Comparison of ENCODE assay signal across 15 cellular contexts in the genomic region with DNA sequence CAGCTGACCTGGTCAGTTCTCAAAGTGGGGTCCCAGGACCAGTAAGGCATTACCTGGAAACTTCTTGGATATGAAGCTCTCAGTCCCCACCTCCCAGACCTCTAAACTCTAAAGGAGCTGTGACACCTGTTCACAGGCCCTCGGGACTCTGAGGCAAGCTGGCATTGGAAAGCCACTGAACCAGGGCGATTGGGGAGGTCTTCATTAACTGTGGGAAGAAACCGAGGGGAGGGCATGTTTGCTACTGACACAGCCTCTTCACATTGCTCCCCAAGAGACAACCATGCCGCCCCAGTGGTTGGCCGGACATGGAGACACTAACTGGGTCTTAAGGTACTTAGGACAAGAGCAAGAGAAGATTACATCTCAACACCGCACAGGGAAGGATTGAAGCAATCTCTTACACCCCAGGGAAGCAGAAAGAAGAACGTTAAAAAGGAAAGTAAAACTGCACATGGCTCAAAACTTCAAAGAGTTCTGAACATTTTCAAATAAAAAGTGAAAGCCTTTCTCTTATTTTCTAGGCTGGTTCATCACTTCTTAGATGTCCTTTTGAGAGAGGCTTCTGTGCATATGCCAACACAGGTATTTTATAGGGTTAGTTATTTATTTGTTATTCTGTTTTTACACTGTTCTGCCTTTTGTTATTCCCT.
DNase-seq lines count a peak whose midpoint lies in the region; ATAC-seq and TF ChIP-seq lines count a peak whose summit lies in the region.
"Had no signal": no experiment of that assay in that cellular context is flagged by ENCODE, and none has a peak within 500 bp of the region (broad histone marks: within the 10 kb centered on the region; RNA-seq: fewer than 3 reads in every experiment).

No MANE protein-coding gene starts in this region.

- WGBS in right lobe of liver (ENCODE audit: insufficient coverage, low coverage, low lambda C conversion rate, missing lambda C conversion rate) = 52% methylated on average over 5 of the region's 7 CpGs
- 75 to 77% methylated on average over 7 of the region's 7 CpGs for WGBS in testis, 2 donors

- H3K27me3 Mint-ChIP-seq in activated CD4-positive, alpha-beta memory T cell treated with anti-CD3 and anti-CD28 coated beads for 36 hours = no peaks in the 10 kb centered on the region
- no peaks in the 10 kb centered on the region for H3K27me3 Mint-ChIP-seq in activated CD4-positive, alpha-beta memory T cell treated with anti-CD3 and anti-CD28 coated beads, Interleukin-2, amount 10 ng/mL, durations not matched to agents 7 days and 5 days
- H3K27me3 Mint-ChIP-seq in T-helper 1 cell treated with Interleukin-12 subunit alpha and Interleukin-12 subunit beta and Interleukin-4 antibody, amounts not matched to agents 30 μg/mL and 1 μg/mL, for 36 hours (ENCODE audit: low read depth) = no peaks in the 10 kb centered on the region
- H3K27me3 Mint-ChIP-seq in osteocyte (ENCODE audit: unreplicated experiment) = peaks cover 6% of the 10 kb centered on the region

- peaks cover 13% of the 10 kb centered on the region for H3K4me1 Mint-ChIP-seq in activated CD4-positive, alpha-beta memory T cell treated with anti-CD3 and anti-CD28 coated beads for 36 hours (ENCODE audit: low read depth)
- H3K4me1 Mint-ChIP-seq in activated CD4-positive, alpha-beta memory T cell treated with anti-CD3 and anti-CD28 coated beads, Interleukin-2, amount 10 ng/mL, durations not matched to agents 7 days and 5 days = peaks cover 13% of the 10 kb centered on the region
- H3K4me1 Mint-ChIP-seq in T-helper 1 cell treated with Interleukin-12 subunit alpha and Interleukin-12 subunit beta and Interleukin-4 antibody, amounts not matched to agents 30 μg/mL and 1 μg/mL, for 36 hours (ENCODE audit: low read depth) = peaks cover 7% of the 10 kb centered on the region
- no peaks in the 10 kb centered on the region for H3K4me1 Mint-ChIP-seq in osteocyte (ENCODE audit: unreplicated experiment)

- H3K27me3 ChIP-seq in right lobe of liver (no peaks in the 10 kb centered on the region), testis (no peaks in the 10 kb centered on the region)

- CTCF ChIA-PET in activated CD4-positive, alpha-beta memory T cell treated with anti-CD3 and anti-CD28 coated beads for 36 hours (lab: Charles Lee) = no interaction called here
- CTCF ChIA-PET in activated CD4-positive, alpha-beta memory T cell treated with anti-CD3 and anti-CD28 coated beads, Interleukin-2, amount 10 ng/mL, durations not matched to agents 7 days and 5 days (lab: Charles Lee) = no interaction called here

- no peaks in the 10 kb centered on the region for H3K36me3 Mint-ChIP-seq in activated CD4-positive, alpha-beta memory T cell treated with anti-CD3 and anti-CD28 coated beads for 36 hours
- no peaks in the 10 kb centered on the region for H3K36me3 Mint-ChIP-seq in activated CD4-positive, alpha-beta memory T cell treated with anti-CD3 and anti-CD28 coated beads, Interleukin-2, amount 10 ng/mL, durations not matched to agents 7 days and 5 days (ENCODE audit: low read depth)
- no peaks in the 10 kb centered on the region for H3K36me3 Mint-ChIP-seq in T-helper 1 cell treated with Interleukin-12 subunit alpha and Interleukin-12 subunit beta and Interleukin-4 antibody, amounts not matched to agents 30 μg/mL and 1 μg/mL, for 36 hours (ENCODE audit: low read depth)
- H3K36me3 Mint-ChIP-seq in osteocyte (ENCODE audit: unreplicated experiment) = no peaks in the 10 kb centered on the region

- TF ChIP-seq POLR2A in right lobe of liver (IDR thresholded peaks at IDR 0.05) = no peak
- TF ChIP-seq POLR2A in testis (IDR thresholded peaks at IDR 0.05) = no peak

- DNase-seq in activated CD4-positive, alpha-beta memory T cell treated with anti-CD3 and anti-CD28 coated beads for 36 hours = no peak
- no peak for DNase-seq in activated CD4-positive, alpha-beta memory T cell treated with anti-CD3 and anti-CD28 coated beads, Interleukin-2, amount 10 ng/mL, durations not matched to agents 7 days and 5 days
- DNase-seq in osteocyte (ENCODE audit: extremely low spot score, unreplicated experiment) (peak; percentile 51), dedifferentiated amniotic fluid mesenchymal stem cell (ENCODE audit: extremely low spot score) (no peak), right lobe of liver (no peak), testis (no peak)
- DNase-seq: ACHN; activated effector memory CD4-positive, alpha-beta T cell treated with anti-CD3 and anti-CD28 coated beads, Interleukin-2, amount 50 U/mL, for 16 hours; dermis blood vessel endothelial cell; GF-D8; glutamatergic neuron; mucosa of descending colon; NCI-H774 had no signal

- H3K36me3 ChIP-seq in right lobe of liver (no peaks in the 10 kb centered on the region), testis (ENCODE audit: low read depth, missing control alignments) (no peaks in the 10 kb centered on the region)

- POLR2A ChIA-PET in activated CD4-positive, alpha-beta memory T cell treated with anti-CD3 and anti-CD28 coated beads for 36 hours (lab: Charles Lee) = no interaction called here
- POLR2A ChIA-PET in activated CD4-positive, alpha-beta memory T cell treated with anti-CD3 and anti-CD28 coated beads, Interleukin-2, amount 10 ng/mL, durations not matched to agents 7 days and 5 days (lab: Charles Lee) = interaction anchor here (0.6 kb wide), 1 partner anchor 307 kb away, joined by 3 read pairs; no protein-coding TSS in a partner anchor

- intact Hi-C loops in activated CD4-positive, alpha-beta memory T cell treated with anti-CD3 and anti-CD28 coated beads for 36 hours (cut with micrococcal nuclease) = no loop called here
- intact Hi-C loops in right lobe of liver (cut with DNase I) = no loop called here
- intact Hi-C loops in testis (cut with DNase I; ENCODE audit: low total_unique reads) = no loop called here

- H3K27ac Mint-ChIP-seq in activated CD4-positive, alpha-beta memory T cell treated with anti-CD3 and anti-CD28 coated beads for 36 hours = no peak overlapping the region
- no peak overlapping the region for H3K27ac Mint-ChIP-seq in activated CD4-positive, alpha-beta memory T cell treated with anti-CD3 and anti-CD28 coated beads, Interleukin-2, amount 10 ng/mL, durations not matched to agents 7 days and 5 days
- H3K27ac Mint-ChIP-seq in T-helper 1 cell treated with Interleukin-12 subunit alpha and Interleukin-12 subunit beta and Interleukin-4 antibody, amounts not matched to agents 30 μg/mL and 1 μg/mL, for 36 hours = peak overlapping the region; percentile 70
- no peak overlapping the region for H3K27ac Mint-ChIP-seq in osteocyte (ENCODE audit: unreplicated experiment)

- H3K4me3 ChIP-seq in right lobe of liver (no peak overlapping the region), testis (no peak overlapping the region)
- H3K4me3 ChIP-seq: mucosa of descending colon had no signal

- H3K4me1 ChIP-seq in right lobe of liver = no peaks in the 10 kb centered on the region
- no peaks in the 10 kb centered on the region for H3K4me1 ChIP-seq in testis

- no peak for TF ChIP-seq CTCF in osteocyte (IDR thresholded peaks at IDR 0.05)
- no peak for TF ChIP-seq CTCF in right lobe of liver (IDR thresholded peaks at IDR 0.05)
- TF ChIP-seq CTCF in testis (IDR thresholded peaks at IDR 0.05) = no peak

- H3K4me3 Mint-ChIP-seq in activated CD4-positive, alpha-beta memory T cell treated with anti-CD3 and anti-CD28 coated beads for 36 hours = peak overlapping the region; percentile 4
- H3K4me3 Mint-ChIP-seq in activated CD4-positive, alpha-beta memory T cell treated with anti-CD3 and anti-CD28 coated beads, Interleukin-2, amount 10 ng/mL, durations not matched to agents 7 days and 5 days = no peak overlapping the region
- H3K4me3 Mint-ChIP-seq in T-helper 1 cell treated with Interleukin-12 subunit alpha and Interleukin-12 subunit beta and Interleukin-4 antibody, amounts not matched to agents 30 μg/mL and 1 μg/mL, for 36 hours = peak overlapping the region; percentile 54
- H3K4me3 Mint-ChIP-seq in osteocyte (ENCODE audit: unreplicated experiment) = no peak overlapping the region

- no peaks in the 10 kb centered on the region for H3K9me3 ChIP-seq in right lobe of liver
- H3K9me3 ChIP-seq in testis = no peaks in the 10 kb centered on the region
- H3K9me3 ChIP-seq: mucosa of descending colon had no signal

- H3K9me3 Mint-ChIP-seq in activated CD4-positive, alpha-beta memory T cell treated with anti-CD3 and anti-CD28 coated beads for 36 hours = no peaks in the 10 kb centered on the region
- H3K9me3 Mint-ChIP-seq in activated CD4-positive, alpha-beta memory T cell treated with anti-CD3 and anti-CD28 coated beads, Interleukin-2, amount 10 ng/mL, durations not matched to agents 7 days and 5 days = no peaks in the 10 kb centered on the region
- no peaks in the 10 kb centered on the region for H3K9me3 Mint-ChIP-seq in T-helper 1 cell treated with Interleukin-12 subunit alpha and Interleukin-12 subunit beta and Interleukin-4 antibody, amounts not matched to agents 30 μg/mL and 1 μg/mL, for 36 hours
- H3K9me3 Mint-ChIP-seq in osteocyte (ENCODE audit: unreplicated experiment) = no peaks in the 10 kb centered on the region

- no peak overlapping the region for H3K27ac ChIP-seq in right lobe of liver
- H3K27ac ChIP-seq in testis = no peak overlapping the region

- ATAC-seq in GM21529 (IDR thresholded peaks at IDR 0.05; ENCODE audit: unreplicated experiment) = peak; percentile 78
- ATAC-seq in right lobe of liver = no peak
- ATAC-seq: mucosa of descending colon had no signal

Comparison
In these comparisons a context has a peak if more than half of its experiments do, and no peak if none do; other contexts are left out.
1. H3K4me3 Mint-ChIP-seq: peak in activated CD4-positive, alpha-beta memory T cell treated with anti-CD3 and anti-CD28 coated beads for 36 hours (single experiment) and T-helper 1 cell treated with Interleukin-12 subunit alpha and Interleukin-12 subunit beta and Interleukin-4 antibody, amounts not matched to agents 30 μg/mL and 1 μg/mL, for 36 hours (single experiment); none in activated CD4-positive, alpha-beta memory T cell treated with anti-CD3 and anti-CD28 coated beads, Interleukin-2, amount 10 ng/mL, durations not matched to agents 7 days and 5 days (single experiment) and osteocyte (single experiment).